Comparison of ENCODE assay signal across 22 cellular contexts in the genomic region with DNA sequence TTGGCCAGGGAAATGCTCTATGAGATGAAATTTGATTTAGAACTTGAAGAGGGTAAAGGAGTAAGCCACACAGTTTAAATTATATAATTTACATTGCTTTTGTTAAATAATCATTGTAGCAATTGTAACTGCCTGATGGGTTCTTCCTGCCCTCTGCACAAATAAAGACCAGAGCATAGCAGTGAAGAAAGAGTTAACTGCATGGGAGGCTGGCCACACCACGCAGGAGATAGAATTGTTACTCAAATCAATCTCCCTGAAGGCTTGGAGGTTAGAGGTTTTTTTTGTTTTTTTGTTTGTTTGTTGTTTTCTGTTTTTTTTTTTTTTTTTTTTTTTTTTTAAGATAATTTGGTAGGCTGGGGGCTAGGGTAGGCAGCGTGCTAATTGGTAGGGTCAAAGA.
"Had no signal": no experiment of that assay in that cellular context is flagged by ENCODE, and none has a peak within 500 bp of the region (broad histone marks: within the 10 kb centered on the region; RNA-seq: fewer than 3 reads in every experiment).

No MANE protein-coding gene starts in this region.

- H3K9me3 Mint-ChIP-seq: dendritic cell treated with granulocyte-macrophage colony-stimulating factor and Interleukin-4, amounts not matched to agents 40 ng/mL and 50 ng/mL, for 4 days; mesothelial cell of epicardium had no signal

- DNase-seq: colonic mucosa; cortex of kidney; effector CD8-positive, alpha-beta T cell; effector memory CD8-positive, alpha-beta T cell; foreskin keratinocyte; heart left ventricle; hippocampal formation; immature natural killer cell; islet precursor cell; kidney; left cardiac atrium; left lung; left ventricle myocardium superior; lower lobe of right lung; mesenchymal stem cell; mucosa of descending colon; naive B cell; naive thymus-derived CD8-positive, alpha-beta T cell had no signal

- H3K36me3 Mint-ChIP-seq: immature natural killer cell; mesothelial cell of epicardium; naive B cell; naive thymus-derived CD8-positive, alpha-beta T cell had no signal

- ATAC-seq: effector memory CD8-positive, alpha-beta T cell; foreskin keratinocyte; gastroesophageal sphincter; heart left ventricle; left cardiac atrium; left lung; left ventricle myocardium superior; lower lobe of right lung; mucosa of descending colon; naive thymus-derived CD8-positive, alpha-beta T cell had no signal

- H3K4me1 Mint-ChIP-seq: immature natural killer cell; mesothelial cell of epicardium; naive B cell; naive thymus-derived CD8-positive, alpha-beta T cell had no signal

- H3K36me3 ChIP-seq: colonic mucosa, esophagus muscularis mucosa, gastroesophageal sphincter, heart left ventricle, left lung, lower lobe of right lung had no signal

- H3K9me3 ChIP-seq: colonic mucosa, esophagus muscularis mucosa, gastroesophageal sphincter, heart left ventricle, left lung, lower lobe of right lung had no signal

- H3K4me3 ChIP-seq: colonic mucosa, esophagus muscularis mucosa, gastroesophageal sphincter, heart left ventricle, left lung, lower lobe of right lung, mucosa of descending colon had no signal

- H3K4me1 ChIP-seq: colonic mucosa, esophagus muscularis mucosa, foreskin keratinocyte, gastroesophageal sphincter, heart left ventricle, left lung, lower lobe of right lung had no signal

- H3K27me3 ChIP-seq: colonic mucosa, esophagus muscularis mucosa, foreskin keratinocyte, gastroesophageal sphincter, heart left ventricle, left lung had no signal

- H3K27ac Mint-ChIP-seq: dendritic cell treated with granulocyte-macrophage colony-stimulating factor and Interleukin-4, amounts not matched to agents 40 ng/mL and 50 ng/mL, for 4 days; effector memory CD8-positive, alpha-beta T cell; immature natural killer cell; mesothelial cell of epicardium; naive B cell; naive thymus-derived CD8-positive, alpha-beta T cell had no signal

- H3K27me3 Mint-ChIP-seq: dendritic cell treated with granulocyte-macrophage colony-stimulating factor and Interleukin-4, amounts not matched to agents 40 ng/mL and 50 ng/mL, for 4 days; effector memory CD8-positive, alpha-beta T cell; naive B cell had no signal

- H3K27ac ChIP-seq: colonic mucosa, esophagus muscularis mucosa, foreskin keratinocyte, gastroesophageal sphincter, heart left ventricle, left lung, lower lobe of right lung had no signal

- H3K4me3 Mint-ChIP-seq: dendritic cell treated with granulocyte-macrophage colony-stimulating factor and Interleukin-4, amounts not matched to agents 40 ng/mL and 50 ng/mL, for 4 days; effector memory CD8-positive, alpha-beta T cell; immature natural killer cell; mesothelial cell of epicardium; naive B cell; naive thymus-derived CD8-positive, alpha-beta T cell had no signal
